In the genomic region with DNA sequence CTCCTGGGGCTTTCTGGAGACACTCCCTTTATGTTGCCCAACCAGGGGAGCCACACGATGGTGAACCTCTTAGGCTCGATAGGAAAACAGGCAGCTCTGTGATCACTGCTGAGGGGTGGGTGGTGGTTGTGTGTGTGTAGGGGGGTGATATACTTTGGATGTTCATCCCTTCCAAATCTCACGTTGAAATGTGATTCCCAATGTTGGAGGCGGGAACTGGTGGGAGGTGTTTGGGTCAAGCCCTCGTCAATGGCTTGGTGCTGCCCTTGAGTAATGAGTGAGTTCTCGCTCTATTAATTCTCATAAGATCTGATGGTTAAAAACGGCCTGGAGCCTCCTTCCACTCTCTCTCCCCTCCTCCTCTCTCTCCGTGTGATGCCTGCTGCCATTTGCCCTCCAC, we compare ENCODE assay signal across 26 cellular contexts.
"Had no signal": no experiment of that assay in that cellular context is flagged by ENCODE, and none has a peak within 500 bp of the region (broad histone marks: within the 10 kb centered on the region; RNA-seq: fewer than 3 reads in every experiment).

No MANE protein-coding gene starts in this region.

- H3K4me3 Mint-ChIP-seq: dendritic cell treated with granulocyte-macrophage colony-stimulating factor and Interleukin-4, amounts not matched to agents 40 ng/mL and 50 ng/mL, for 4 days; effector memory CD8-positive, alpha-beta T cell; endodermal cell; memory B cell had no signal

- H3K36me3 ChIP-seq: colonic mucosa, esophagus squamous epithelium, gastrocnemius medialis, heart right ventricle, left lung had no signal

- H3K4me1 Mint-ChIP-seq: endodermal cell, memory B cell had no signal

- DNase-seq: colonic mucosa; cortex of kidney; effector CD8-positive, alpha-beta T cell; effector memory CD8-positive, alpha-beta T cell; endodermal cell; erythroblast; esophagus squamous epithelium; foreskin fibroblast; foreskin melanocyte; gastrocnemius medialis; glutamatergic neuron; heart right ventricle; hippocampal formation; kidney; kidney glomerular epithelial cell; left colon; left lung; left ventricle myocardium superior; mammary epithelial cell; mesendoderm; midbrain had no signal

- H3K27me3 Mint-ChIP-seq: dendritic cell treated with granulocyte-macrophage colony-stimulating factor and Interleukin-4, amounts not matched to agents 40 ng/mL and 50 ng/mL, for 4 days had no signal

- H3K27ac ChIP-seq: colonic mucosa, epithelial cell of prostate, esophagus squamous epithelium, gastrocnemius medialis, heart right ventricle, left lung had no signal

- H3K4me1 ChIP-seq: colonic mucosa, esophagus squamous epithelium, gastrocnemius medialis, heart right ventricle, left lung had no signal

- H3K36me3 Mint-ChIP-seq: memory B cell had no signal

- H3K27me3 ChIP-seq: colonic mucosa, esophagus squamous epithelium, gastrocnemius medialis, left lung had no signal

- H3K27ac Mint-ChIP-seq: dendritic cell treated with granulocyte-macrophage colony-stimulating factor and Interleukin-4, amounts not matched to agents 40 ng/mL and 50 ng/mL, for 4 days; effector memory CD8-positive, alpha-beta T cell; endodermal cell; memory B cell had no signal

- H3K9me3 Mint-ChIP-seq: dendritic cell treated with granulocyte-macrophage colony-stimulating factor and Interleukin-4, amounts not matched to agents 40 ng/mL and 50 ng/mL, for 4 days; effector memory CD8-positive, alpha-beta T cell; endodermal cell; memory B cell had no signal

- ATAC-seq: effector memory CD8-positive, alpha-beta T cell; esophagus mucosa; gastrocnemius medialis; heart right ventricle; left colon; left lung; left ventricle myocardium superior had no signal

- H3K4me3 ChIP-seq: colonic mucosa, esophagus squamous epithelium, gastrocnemius medialis, heart right ventricle, left lung, lung had no signal

- H3K9me3 ChIP-seq: colonic mucosa, esophagus squamous epithelium, gastrocnemius medialis, heart right ventricle, left lung had no signal
